Comparison of ENCODE assay signal across 1 cellular context in the genomic region with DNA sequence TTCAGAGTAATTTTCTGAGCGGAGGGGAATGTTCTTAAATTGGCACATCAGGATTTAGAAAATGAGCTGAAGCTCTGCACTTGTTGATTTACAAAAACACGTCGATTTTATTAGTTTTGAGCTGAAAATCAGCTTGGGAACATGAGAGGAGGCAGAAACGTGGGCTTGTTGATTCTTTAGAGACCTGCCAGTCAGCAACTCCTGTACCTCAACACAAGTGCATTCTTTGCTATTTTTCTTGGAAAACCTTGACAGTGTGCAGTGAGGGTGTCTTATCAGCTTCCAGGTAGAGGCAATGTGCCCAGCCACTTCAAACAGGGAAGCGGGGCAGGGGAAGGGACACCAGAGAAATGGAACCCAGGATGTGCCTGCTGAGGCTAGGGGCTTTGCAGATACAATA.
TF ChIP-seq lines count a peak whose summit lies in the region.

No MANE protein-coding gene starts in this region.

TF ChIP-seq in GM23338, 12 proteins besides CTCF, POLR2A, EP300 and RAD21 (continued from another document):
- TF ChIP-seq, protein P1, sequence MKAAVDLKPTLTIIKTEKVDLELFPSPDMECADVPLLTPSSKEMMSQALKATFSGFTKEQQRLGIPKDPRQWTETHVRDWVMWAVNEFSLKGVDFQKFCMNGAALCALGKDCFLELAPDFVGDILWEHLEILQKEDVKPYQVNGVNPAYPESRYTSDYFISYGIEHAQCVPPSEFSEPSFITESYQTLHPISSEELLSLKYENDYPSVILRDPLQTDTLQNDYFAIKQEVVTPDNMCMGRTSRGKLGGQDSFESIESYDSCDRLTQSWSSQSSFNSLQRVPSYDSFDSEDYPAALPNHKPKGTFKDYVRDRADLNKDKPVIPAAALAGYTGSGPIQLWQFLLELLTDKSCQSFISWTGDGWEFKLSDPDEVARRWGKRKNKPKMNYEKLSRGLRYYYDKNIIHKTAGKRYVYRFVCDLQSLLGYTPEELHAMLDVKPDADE (IDR thresholded peaks at IDR 0.05): no peak
- TF ChIP-seq ZNF331 (CRISPR knock-in tag; IDR thresholded peaks at IDR 0.05; ENCODE audit: low read depth): no peak
